Comparison of ENCODE assay signal across 2 cellular contexts in the genomic region with DNA sequence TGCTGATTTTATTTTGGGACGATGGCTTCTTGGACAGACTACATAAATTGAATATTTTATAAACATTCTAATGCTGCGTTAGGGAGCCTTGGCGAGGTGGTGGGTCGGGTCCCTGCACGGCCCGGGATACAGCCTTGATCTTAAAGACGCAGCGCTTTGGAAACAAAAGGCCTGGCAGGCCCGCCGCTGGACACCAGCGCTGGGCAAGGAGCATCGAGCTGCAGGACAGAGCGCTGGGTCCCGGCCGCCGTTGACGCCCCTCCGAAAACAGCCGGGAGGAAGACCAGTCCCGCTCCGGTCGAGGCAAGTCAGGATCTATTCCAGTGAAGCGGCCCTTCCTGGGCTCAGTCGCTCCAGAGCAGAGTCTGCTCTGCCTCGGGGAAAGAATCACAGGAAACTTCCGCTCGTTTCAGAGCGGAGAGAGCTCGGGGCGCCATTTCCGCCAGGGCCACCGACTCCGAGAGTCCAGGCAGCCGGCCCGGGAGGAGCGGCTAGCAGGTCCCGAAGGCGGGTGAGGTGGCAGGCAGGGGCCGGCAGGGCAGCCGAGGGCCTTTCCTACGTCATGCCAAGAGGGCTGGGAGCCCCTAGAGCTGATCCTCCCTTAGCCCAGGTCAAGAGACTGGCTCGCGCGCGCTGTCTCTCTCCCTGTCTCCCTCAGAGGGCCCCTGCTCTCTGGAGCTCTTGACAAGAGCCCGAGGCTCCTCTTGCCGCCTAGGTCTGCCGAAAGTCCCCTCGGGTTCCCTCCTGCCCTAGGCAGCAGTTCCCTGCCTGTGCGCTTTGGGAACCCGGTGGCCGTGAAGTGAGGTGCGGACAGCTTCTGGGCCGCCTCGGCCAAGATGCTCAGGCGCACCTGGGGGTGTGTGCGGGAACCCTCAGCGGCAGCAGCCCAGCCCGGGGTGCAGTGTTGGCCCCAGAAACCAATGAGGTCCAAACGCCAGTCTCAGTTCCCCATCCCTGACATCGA.
TF ChIP-seq lines count a peak whose summit lies in the region.

No MANE protein-coding gene starts in this region.

TF ChIP-seq in A549, 52 proteins besides CTCF, POLR2A, EP300 and RAD21 (continued from another document):
- TF ChIP-seq, protein P1, sequence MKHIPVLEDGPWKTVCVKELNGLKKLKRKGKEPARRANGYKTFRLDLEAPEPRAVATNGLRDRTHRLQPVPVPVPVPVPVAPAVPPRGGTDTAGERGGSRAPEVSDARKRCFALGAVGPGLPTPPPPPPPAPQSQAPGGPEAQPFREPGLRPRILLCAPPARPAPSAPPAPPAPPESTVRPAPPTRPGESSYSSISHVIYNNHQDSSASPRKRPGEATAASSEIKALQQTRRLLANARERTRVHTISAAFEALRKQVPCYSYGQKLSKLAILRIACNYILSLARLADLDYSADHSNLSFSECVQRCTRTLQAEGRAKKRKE (CRISPR knock-in tag; IDR thresholded peaks at IDR 0.05; ENCODE audit: low read depth), result no peak
- TF ChIP-seq EHF (CRISPR knock-in tag; IDR thresholded peaks at IDR 0.05) (no peak), NFE2L2 (conservative IDR thresholded peaks at IDR 0.05; ENCODE audit: low read length) (no peak), CHD4 (IDR thresholded peaks at IDR 0.05; ENCODE audit: borderline replicate concordance) (no peak), KDM1A (IDR thresholded peaks at IDR 0.05; ENCODE audit: low read depth) (no peak), CEBPB (IDR thresholded peaks at IDR 0.05) (no peak), ELK1 (IDR thresholded peaks at IDR 0.05; ENCODE audit: low read depth, low read length) (no peak), MYC (IDR thresholded peaks at IDR 0.05; ENCODE audit: borderline replicate concordance, low read length) (no peak), PHF8 (IDR thresholded peaks at IDR 0.05; ENCODE audit: borderline replicate concordance, low read depth) (no peak), REST (IDR thresholded peaks at IDR 0.05) (no peak), RCOR1 (IDR thresholded peaks at IDR 0.05; ENCODE audit: low read depth, low read length) (no peak), HDAC2 (IDR thresholded peaks at IDR 0.05) (no peak), ZC3H11A (IDR thresholded peaks at IDR 0.05) (no peak), HOXB13 (CRISPR knock-in tag; IDR thresholded peaks at IDR 0.05; ENCODE audit: low read depth) (no peak), FOSL2 (IDR thresholded peaks at IDR 0.05) (no peak), FOSL2 (CRISPR knock-in tag; IDR thresholded peaks at IDR 0.05) (no peak), HOXB5 (CRISPR knock-in tag; IDR thresholded peaks at IDR 0.05) (no peak), SREBF2 (IDR thresholded peaks at IDR 0.05) (no peak)
TF ChIP-seq in A549: peak in this region for 0.

TF ChIP-seq in SK-N-SH, 30 proteins besides CTCF, POLR2A, EP300 and RAD21 (continued from another document):
- TF ChIP-seq GATA2 (CRISPR knock-in tag; IDR thresholded peaks at IDR 0.05), result no peak
- TF ChIP-seq SMC3 (IDR thresholded peaks at IDR 0.05; ENCODE audit: low read depth, low read length), result no peak
- TF ChIP-seq TEAD4 (IDR thresholded peaks at IDR 0.05; ENCODE audit: borderline replicate concordance, insufficient read depth), result no peak
- no peak for TF ChIP-seq REST (IDR thresholded peaks at IDR 0.05; ENCODE audit: low read depth, low read length)
- TF ChIP-seq MXI1 (IDR thresholded peaks at IDR 0.05; ENCODE audit: low read depth, low read length), result no peak
